In the genomic region with DNA sequence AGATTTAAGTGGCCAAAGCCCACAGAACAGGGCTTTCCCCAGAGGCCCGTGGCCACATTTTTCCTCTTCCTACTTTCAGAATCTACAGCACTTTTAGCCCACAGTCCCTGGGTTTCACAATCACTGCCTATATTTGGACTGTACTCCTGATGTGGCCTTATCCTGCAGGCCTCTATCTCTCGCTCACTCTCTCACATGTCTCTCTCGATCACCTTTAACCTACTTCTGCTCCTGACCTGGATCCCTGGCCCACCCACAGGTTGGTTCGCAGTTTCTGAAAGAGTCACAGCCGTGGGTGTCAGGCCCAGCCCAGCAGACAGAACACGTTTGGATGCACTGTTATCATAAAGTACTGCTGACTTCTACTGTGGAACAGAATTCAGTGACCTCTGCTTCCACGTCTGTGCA, we compare ENCODE assay signal across 18 cellular contexts. TPM values are rescaled to one million over a fixed set of nuclear protein-coding genes. Genes with fewer than 3 reads are reported as not detected.
DNase-seq lines count a peak whose midpoint lies in the region; ATAC-seq, FAIRE-seq and TF ChIP-seq lines count a peak whose summit lies in the region.
"Had no signal": no experiment of that assay in that cellular context is flagged by ENCODE, and none has a peak within 500 bp of the region (broad histone marks: within the 10 kb centered on the region; RNA-seq: fewer than 3 reads in every experiment).

No MANE protein-coding gene starts in this region.

- no peak for TF ChIP-seq EP300 in sigmoid colon (IDR thresholded peaks at IDR 0.05)

- DNase-seq in GM12891 (ENCODE audit: insufficient read length, low spot score): peak; percentile 18
- no peak for DNase-seq in PC-3
- peak; percentile 56 for DNase-seq in left ventricle myocardium inferior
- no peak for DNase-seq in sigmoid colon
- DNase-seq in activated CD4-positive, alpha-beta T cell treated with anti-CD3 and anti-CD28 coated beads, Interleukin-2, amount 10 ng/mL, durations not matched to agents 7 days and 5 days: no peak
- DNase-seq: activated T-cell treated with anti-CD3 and anti-CD28 coated beads, Interleukin-2, amount 50 U/mL, for 72 hours; H7; hypothalamus; MG63; NCI-H345; stimulated activated CD4-positive, alpha-beta T cell treated with anti-CD3 and anti-CD28 coated beads, Interleukin-15, amount 100 ng/mL, for 24 hours had no signal

- H3K9me3 ChIP-seq in PC-3 (ENCODE audit: low read length) (no peaks in the 10 kb centered on the region), left ventricle myocardium inferior (replicated peaks) (no peaks in the 10 kb centered on the region), sigmoid colon (no peaks in the 10 kb centered on the region)
- H3K9me3 ChIP-seq: MG63 had no signal

- H3K36me3 ChIP-seq in PC-3 (ENCODE audit: low read depth, low read length) (no peaks in the 10 kb centered on the region), left ventricle myocardium inferior (no peaks in the 10 kb centered on the region), sigmoid colon (no peaks in the 10 kb centered on the region)
- H3K36me3 ChIP-seq: MG63 had no signal

- H3K4me1 ChIP-seq in PC-3 (ENCODE audit: insufficient read depth, low read length): no peaks in the 10 kb centered on the region
- peaks cover 98% of the 10 kb centered on the region for H3K4me1 ChIP-seq in left ventricle myocardium inferior
- peaks cover 0 to 68% (median 59%) of the 10 kb centered on the region in 4 donors for H3K4me1 ChIP-seq in sigmoid colon

- no peak for ATAC-seq in PC-3
- no peak for ATAC-seq in GM18519 (IDR thresholded peaks at IDR 0.05; ENCODE audit: low FRiP score, unreplicated experiment)
- ATAC-seq in HG02981 (IDR thresholded peaks at IDR 0.05; ENCODE audit: unreplicated experiment): no peak
- no peak for ATAC-seq in GM21515 (IDR thresholded peaks at IDR 0.05; ENCODE audit: unreplicated experiment)
- ATAC-seq: activated T-cell treated with anti-CD3 and anti-CD28 coated beads, Interleukin-2, amount 50 U/mL, for 72 hours; Panc1 had no signal

- H3K9me2 ChIP-seq in PC-3 (replicated peaks; ENCODE audit: low read length): no peaks in the 10 kb centered on the region

- no peak overlapping the region for H3K4me2 ChIP-seq in PC-3 (ENCODE audit: low read length)

- H3K9me3 Mint-ChIP-seq in activated CD4-positive, alpha-beta T cell treated with anti-CD3 and anti-CD28 coated beads, Interleukin-2, amount 10 ng/mL, durations not matched to agents 7 days and 5 days: peaks cover 12% of the 10 kb centered on the region
- H3K9me3 Mint-ChIP-seq: memory B cell had no signal

- H3K27ac ChIP-seq in PC-3 (ENCODE audit: low read length): peak overlapping the region; percentile 48
- peak overlapping the region; percentile 89 for H3K27ac ChIP-seq in left ventricle myocardium inferior (replicated peaks)
- H3K27ac ChIP-seq in sigmoid colon: peak overlapping the region; percentile 22 to 84 (median 62)

- intact Hi-C loops in PC-3 (cut with micrococcal nuclease): no loop called here
- intact Hi-C loops in left ventricle myocardium inferior (cut with micrococcal nuclease): no loop called here
- intact Hi-C loops in sigmoid colon (cut with DNase I): loop anchor here (5.0 kb wide), 1 partner anchor 43 kb away; no protein-coding TSS in a partner anchor

- H3K4me3 ChIP-seq in PC-3 (ENCODE audit: low read length): no peak overlapping the region
- H3K4me3 ChIP-seq in left ventricle myocardium inferior: peak overlapping the region; percentile 21
- no peak overlapping the region for H3K4me3 ChIP-seq in sigmoid colon
- H3K4me3 ChIP-seq: MG63 had no signal

- no peak overlapping the region for H3K4me3 Mint-ChIP-seq in activated CD4-positive, alpha-beta T cell treated with anti-CD3 and anti-CD28 coated beads, Interleukin-2, amount 10 ng/mL, durations not matched to agents 7 days and 5 days
- H3K4me3 Mint-ChIP-seq: activated T-cell treated with anti-CD3 and anti-CD28 coated beads, Interleukin-2, amount 50 U/mL, for 72 hours; memory B cell; T-helper 1 cell treated with Interleukin-12 subunit alpha and Interleukin-12 subunit beta and Interleukin-4 antibody, amounts not matched to agents 30 μg/mL and 1 μg/mL, for 36 hours had no signal

- no peak overlapping the region for H3K9ac ChIP-seq in PC-3 (ENCODE audit: low read length)

- H4K20me1 ChIP-seq in PC-3 (ENCODE audit: low read length): no peaks in the 10 kb centered on the region

- H3K4me1 Mint-ChIP-seq in activated CD4-positive, alpha-beta T cell treated with anti-CD3 and anti-CD28 coated beads, Interleukin-2, amount 10 ng/mL, durations not matched to agents 7 days and 5 days: no peaks in the 10 kb centered on the region

- CTCF ChIA-PET in PC-3 (lab: Charles Lee): no interaction called here
- CTCF ChIA-PET in activated CD4-positive, alpha-beta T cell treated with anti-CD3 and anti-CD28 coated beads, Interleukin-2, amount 10 ng/mL, durations not matched to agents 7 days and 5 days (lab: Charles Lee): no interaction called here

- POLR2A ChIA-PET in PC-3 (lab: Charles Lee; ENCODE audit: unreplicated experiment): no interaction called here
- POLR2A ChIA-PET in activated CD4-positive, alpha-beta T cell treated with anti-CD3 and anti-CD28 coated beads, Interleukin-2, amount 10 ng/mL, durations not matched to agents 7 days and 5 days (lab: Charles Lee): no interaction called here

- H3K36me3 Mint-ChIP-seq in activated CD4-positive, alpha-beta T cell treated with anti-CD3 and anti-CD28 coated beads, Interleukin-2, amount 10 ng/mL, durations not matched to agents 7 days and 5 days (ENCODE audit: low read depth): no peaks in the 10 kb centered on the region
- H3K36me3 Mint-ChIP-seq: memory B cell had no signal

- no peaks in the 10 kb centered on the region for H3K27me3 Mint-ChIP-seq in activated CD4-positive, alpha-beta T cell treated with anti-CD3 and anti-CD28 coated beads, Interleukin-2, amount 10 ng/mL, durations not matched to agents 7 days and 5 days
- H3K27me3 Mint-ChIP-seq: memory B cell had no signal

- BruUV-seq in PC-3 (replicated peaks; lab: Mats Ljungman, UMichigan): no TSS peak

- H3K27me3 ChIP-seq in PC-3 (ENCODE audit: low read length): no peaks in the 10 kb centered on the region
- no peaks in the 10 kb centered on the region for H3K27me3 ChIP-seq in left ventricle myocardium inferior (ENCODE audit: low read depth)
- no peaks in the 10 kb centered on the region for H3K27me3 ChIP-seq in sigmoid colon
- H3K27me3 ChIP-seq: MG63 had no signal

- peak; percentile 85 for FAIRE-seq in GM12891 (lab: Jason Lieb, UNC)
- FAIRE-seq: astrocyte had no signal

- TF ChIP-seq POLR2A in GM12891 (IDR thresholded peaks at IDR 0.05; ENCODE audit: low read depth, low read length): no peak
- no peak for TF ChIP-seq POLR2A in sigmoid colon (IDR thresholded peaks at IDR 0.05)

- H3K27ac Mint-ChIP-seq in activated CD4-positive, alpha-beta T cell treated with anti-CD3 and anti-CD28 coated beads, Interleukin-2, amount 10 ng/mL, durations not matched to agents 7 days and 5 days: no peak overlapping the region
- H3K27ac Mint-ChIP-seq: activated T-cell treated with anti-CD3 and anti-CD28 coated beads, Interleukin-2, amount 50 U/mL, for 72 hours; memory B cell; T-helper 1 cell treated with Interleukin-12 subunit alpha and Interleukin-12 subunit beta and Interleukin-4 antibody, amounts not matched to agents 30 μg/mL and 1 μg/mL, for 36 hours had no signal

- 75 to 82% methylated on average over 7 of the region's 7 CpGs for WGBS in sigmoid colon, 2 donors

- no peak for TF ChIP-seq CTCF in PC-3 (conservative IDR thresholded peaks at IDR 0.05; ENCODE audit: low read depth, low read length)
- no peak for TF ChIP-seq CTCF in left ventricle myocardium inferior (IDR thresholded peaks at IDR 0.05; ENCODE audit: borderline replicate concordance)
- TF ChIP-seq CTCF in sigmoid colon (IDR thresholded peaks at IDR 0.05): no peak

- H2AFZ ChIP-seq in PC-3 (ENCODE audit: low read length): no peak overlapping the region

- no peaks in the 10 kb centered on the region for H3K79me2 ChIP-seq in PC-3 (ENCODE audit: low read length)

- no peaks in the 10 kb centered on the region for H3F3A ChIP-seq in PC-3 (ENCODE audit: low read length, unreplicated experiment)

TF ChIP-seq in GM12891, 5 proteins besides CTCF, POLR2A, EP300 and RAD21:
- TF ChIP-seq POLR2AphosphoS5 (IDR thresholded peaks at IDR 0.05; ENCODE audit: low read depth, low read length) (no peak), SPI1 (IDR thresholded peaks at IDR 0.05; ENCODE audit: low read depth, low read length) (0 out of 2 replicates have a peak, but pooled peaks have one; percentile 16)

RNA-seq across cellular contexts. Expression of a gene that starts 55.5 kb away (rescaled TPM):
- polyA plus RNA-seq in GM12891 (2012; ENCODE audit: low read depth, missing spikeins): 10.1 TPM
- total RNA-seq in PC-3 (2014; rRNA removed) (1.3 and 3.5 TPM in 2 replicates), left ventricle myocardium inferior (117 TPM), sigmoid colon (10 to 100 TPM; 38.0 to 74.4 (median 61.2) TPM)
- 10 to 100 TPM in 1 of 3 donors, 1 to 10 TPM in 2; 5.8 to 12.0 (median 7.2) TPM for polyA plus RNA-seq in sigmoid colon
- total RNA-seq in activated CD4-positive, alpha-beta T cell treated with anti-CD3 and anti-CD28 coated beads, Interleukin-2, amount 10 ng/mL, durations not matched to agents 7 days and 5 days: under 1 TPM; 0.21 to 0.40 TPM

Comparison
In these comparisons a context has a peak if more than half of its experiments do, and no peak if none do; other contexts are left out.
1. DNase-seq: peak in GM12891 (single experiment) and left ventricle myocardium inferior (single experiment); none in PC-3 (single experiment), sigmoid colon (single experiment) and activated CD4-positive, alpha-beta T cell treated with anti-CD3 and anti-CD28 coated beads, Interleukin-2, amount 10 ng/mL, durations not matched to agents 7 days and 5 days (single experiment).
2. Peak in every context shown above with its lines, with median percentiles within 50 percentile points of each other: H3K27ac ChIP-seq.